In the genomic region with DNA sequence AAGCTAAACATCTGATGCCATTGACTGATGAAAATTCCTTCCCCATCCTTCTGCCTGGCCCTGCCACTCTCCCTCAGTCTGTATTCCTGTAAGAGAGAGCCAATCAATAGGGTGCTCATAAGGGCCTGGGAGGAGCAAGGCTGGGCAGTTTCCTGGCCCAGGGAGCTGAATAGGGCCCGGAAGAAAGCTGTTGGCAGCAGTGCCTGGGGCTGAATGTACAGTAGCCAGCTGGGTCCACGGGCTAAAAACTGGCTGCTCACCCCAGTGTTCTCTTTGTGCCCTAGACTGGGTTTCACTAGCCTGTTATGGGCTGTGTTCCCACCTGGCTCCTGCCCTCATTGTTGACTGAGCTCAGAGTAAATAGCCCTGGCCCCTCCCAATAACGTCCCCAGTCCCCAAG, we compare ENCODE assay signal across 22 cellular contexts. TPM values are rescaled to one million over a fixed set of nuclear protein-coding genes. Genes with fewer than 3 reads are reported as not detected.
DNase-seq lines count a peak whose midpoint lies in the region; TF ChIP-seq lines count a peak whose summit lies in the region.
"Had no signal": no experiment of that assay in that cellular context is flagged by ENCODE, and none has a peak within 500 bp of the region (broad histone marks: within the 10 kb centered on the region; RNA-seq: fewer than 3 reads in every experiment).

No MANE protein-coding gene starts in this region.

- no peak overlapping the region for H3K4me3 ChIP-seq in dorsolateral prefrontal cortex
- H3K4me3 ChIP-seq: K562 had no signal

- intact Hi-C loops in dorsolateral prefrontal cortex (cut with DNase I), result no loop called here
- intact Hi-C loops in CD14-positive monocyte (cut with micrococcal nuclease), result no loop called here

- TF ChIP-seq CTCF in dorsolateral prefrontal cortex (IDR thresholded peaks at IDR 0.05 in 54 of 56, conservative IDR thresholded peaks at IDR 0.05 in 2 of 56; ENCODE audit: low read depth in 1 of 56, partially characterized antibody in 56 of 56) (no peak), CD14-positive monocyte (IDR thresholded peaks at IDR 0.05) (no peak)

- H3K27me3 ChIP-seq in dorsolateral prefrontal cortex, result peaks cover 0 to 18% (median 0%) of the 10 kb centered on the region in 45 donors

- H3K9me3 Mint-ChIP-seq in CD14-positive monocyte, result peaks cover 0 to 15% (median 4%) of the 10 kb centered on the region in 7 donors
- H3K9me3 Mint-ChIP-seq: central memory CD8-positive, alpha-beta T cell; stimulated activated memory B cell treated with anti-CD40 and anti-IgM and Interleukin-4, amounts not matched to agents 10 μg/mL and 1 μg/mL and 100 μg/mL, for 72 hours; T-helper 1 cell treated with Interleukin-12 subunit alpha and Interleukin-12 subunit beta and Interleukin-4 antibody, amounts not matched to agents 30 μg/mL and 1 μg/mL, for 36 hours had no signal

- no peak overlapping the region for H3K4me3 Mint-ChIP-seq in CD14-positive monocyte
- H3K4me3 Mint-ChIP-seq: central memory CD8-positive, alpha-beta T cell; stimulated activated memory B cell treated with anti-CD40 and anti-IgM and Interleukin-4, amounts not matched to agents 10 μg/mL and 1 μg/mL and 100 μg/mL, for 72 hours; T-helper 1 cell treated with Interleukin-12 subunit alpha and Interleukin-12 subunit beta and Interleukin-4 antibody, amounts not matched to agents 30 μg/mL and 1 μg/mL, for 36 hours had no signal

- peak overlapping the region in 11 of 59 donors; percentile 0 to 61 (median 45) for H3K27ac ChIP-seq in dorsolateral prefrontal cortex
- H3K27ac ChIP-seq: 22Rv1, parathyroid adenoma had no signal

- peaks cover 21% of the 10 kb centered on the region for H3K4me1 Mint-ChIP-seq in CD14-positive monocyte
- H3K4me1 Mint-ChIP-seq: central memory CD8-positive, alpha-beta T cell had no signal

- no peak overlapping the region for H3K27ac Mint-ChIP-seq in CD14-positive monocyte
- H3K27ac Mint-ChIP-seq: stimulated activated memory B cell treated with anti-CD40 and anti-IgM and Interleukin-4, amounts not matched to agents 10 μg/mL and 1 μg/mL and 100 μg/mL, for 72 hours; T-helper 1 cell treated with Interleukin-12 subunit alpha and Interleukin-12 subunit beta and Interleukin-4 antibody, amounts not matched to agents 30 μg/mL and 1 μg/mL, for 36 hours had no signal

- DNase-seq in DMS 273 (lab: John Stamatoyannopoulos, UW; ENCODE audit: unreplicated experiment), result peak; percentile 11
- DNase-seq in DMS 273 treated with DMSO at 0.1 percent for 48 hours (lab: John Stamatoyannopoulos, UW), result no peak
- DNase-seq in NCI-H2029 treated with DMSO at 0.1 percent for 48 hours (lab: John Stamatoyannopoulos, UW), result peak; percentile 81
- peak in 6 of 10 donors; percentile 11 to 53 (median 46) for DNase-seq in dorsolateral prefrontal cortex
- peak; percentile 46 for DNase-seq in putamen (ENCODE audit: low spot score)
- DNase-seq in OCI-M1 (lab: John Stamatoyannopoulos, UW), result no peak
- DNase-seq in CD14-positive monocyte (ENCODE audit: low spot score), result no peak
- no peak for DNase-seq in activated naive CD4-positive, alpha-beta T cell (lab: John Stamatoyannopoulos, UW)
- DNase-seq: activated CD4-positive, CD25-positive, alpha-beta regulatory T cell; activated effector memory CD4-positive, alpha-beta T cell treated with anti-CD3 and anti-CD28 coated beads, Interleukin-2, amount 50 U/mL, for 16 hours; amniotic stem cell; left cardiac atrium; Right ventricle myocardium superior had no signal

- H3K36me3 Mint-ChIP-seq in CD14-positive monocyte, result peaks cover 0 to 11% of the 10 kb centered on the region in 2 donors
- H3K36me3 Mint-ChIP-seq: stimulated activated memory B cell treated with anti-CD40 and anti-IgM and Interleukin-4, amounts not matched to agents 10 μg/mL and 1 μg/mL and 100 μg/mL, for 72 hours had no signal

- H3K27me3 Mint-ChIP-seq in CD14-positive monocyte (ENCODE audit: low read depth in 3 of 3), result peaks cover 45 to 52% (median 50%) of the 10 kb centered on the region in 3 donors

RNA-seq across cellular contexts. Expression of a gene that starts 1.7 kb away (rescaled TPM):
- total RNA-seq in dorsolateral prefrontal cortex, result 10 to 100 TPM in 59 of 120 experiments, 1 to 10 TPM in 61; 2.7 to 22.3 (median 9.9) TPM
- polyA plus RNA-seq in CD14-positive monocyte, result not detected
- total RNA-seq: Daoy, K562 had no signal
- polyA plus RNA-seq: BJ, K562 had no signal

RNA-seq across cellular contexts. Expression of a gene that starts 47.6 kb away (rescaled TPM):
- total RNA-seq in dorsolateral prefrontal cortex, result not detected
- not detected for polyA plus RNA-seq in CD14-positive monocyte
- total RNA-seq: Daoy, K562, left cardiac atrium, Right ventricle myocardium superior, ureter had no signal
- polyA plus RNA-seq: BJ, K562 had no signal

RNA-seq across cellular contexts. Expression of a gene that starts 51.9 kb away (rescaled TPM):
- 100 to 1,000 TPM in 6 of 120 experiments, 10 to 100 TPM in 114; 56.0 to 148 (median 76.4) TPM for total RNA-seq in dorsolateral prefrontal cortex
- 10 to 100 TPM; 59.7 to 87.6 TPM for polyA plus RNA-seq in CD14-positive monocyte

RNA-seq across cellular contexts. Expression of a gene that starts 59.8 kb away (rescaled TPM):
- 1,000 to 10,000 TPM in 2 of 120 experiments, 100 to 1,000 TPM in 118; 113 to 1,403 (median 322) TPM for total RNA-seq in dorsolateral prefrontal cortex
- polyA plus RNA-seq in CD14-positive monocyte, result 10 to 100 TPM; 15.6 to 21.9 TPM

Comparison
In these comparisons a context has a peak if more than half of its experiments do, and no peak if none do; other contexts are left out.
1. DNase-seq: peak in DMS 273 (single experiment), NCI-H2029 treated with DMSO at 0.1 percent for 48 hours (single experiment), dorsolateral prefrontal cortex (6 of 10) and putamen (single experiment); none in DMS 273 treated with DMSO at 0.1 percent for 48 hours (single experiment), OCI-M1 (single experiment), CD14-positive monocyte (single experiment) and activated naive CD4-positive, alpha-beta T cell (0 of 4).